In genomic region chr2:584863-585823, GRCh38 we compare ENCODE assay signal across 8 cellular contexts.
DNase-seq lines count a peak whose midpoint lies in the region; ATAC-seq and TF ChIP-seq lines count a peak whose summit lies in the region.

No MANE protein-coding gene starts in this region.

- peaks cover 17% of the 10 kb centered on the region for H3K27me3 Mint-ChIP-seq in activated CD8-positive, alpha-beta T cell treated with anti-CD3 and anti-CD28 coated beads, Interleukin-2, amount 10 ng/mL, durations not matched to agents 7 days and 5 days (ENCODE audit: low read depth)
- H3K27me3 Mint-ChIP-seq in neural crest cell (ENCODE audit: low read depth), result peaks cover 21% of the 10 kb centered on the region

- intact Hi-C loops in stomach (cut with DNase I; ENCODE audit: low total_unique reads), result no loop called here

- H3K9me3 ChIP-seq in stomach, result no peaks in the 10 kb centered on the region

- peak overlapping the region; percentile 12 for H3K27ac Mint-ChIP-seq in activated CD8-positive, alpha-beta T cell treated with anti-CD3 and anti-CD28 coated beads, Interleukin-2, amount 10 ng/mL, durations not matched to agents 7 days and 5 days
- H3K27ac Mint-ChIP-seq in neural crest cell (ENCODE audit: unreplicated experiment), result peak overlapping the region; percentile 19

- POLR2A ChIA-PET in activated CD8-positive, alpha-beta T cell treated with anti-CD3 and anti-CD28 coated beads, Interleukin-2, amount 10 ng/mL, durations not matched to agents 7 days and 5 days (lab: Charles Lee), result no interaction called here

- H3K27me3 ChIP-seq in stomach, result peaks cover 0 to 19% (median 0%) of the 10 kb centered on the region in 3 donors

- H3K36me3 Mint-ChIP-seq in activated CD8-positive, alpha-beta T cell treated with anti-CD3 and anti-CD28 coated beads, Interleukin-2, amount 10 ng/mL, durations not matched to agents 7 days and 5 days (ENCODE audit: low read depth), result no peaks in the 10 kb centered on the region
- no peaks in the 10 kb centered on the region for H3K36me3 Mint-ChIP-seq in neural crest cell (ENCODE audit: low read depth)

- no peak for TF ChIP-seq CTCF in neural crest cell (conservative IDR thresholded peaks at IDR 0.05)
- no peak for TF ChIP-seq CTCF in stomach (IDR thresholded peaks at IDR 0.05)

- CTCF ChIA-PET in activated CD8-positive, alpha-beta T cell treated with anti-CD3 and anti-CD28 coated beads, Interleukin-2, amount 10 ng/mL, durations not matched to agents 7 days and 5 days (lab: Charles Lee), result interaction anchor here (1.0 to 1.3 kb wide), 2 partner anchors 9 to 53 kb away, joined by 3 read pairs; no protein-coding TSS in a partner anchor

- DNase-seq in activated CD8-positive, alpha-beta T cell treated with anti-CD3 and anti-CD28 coated beads, Interleukin-2, amount 10 ng/mL, durations not matched to agents 7 days and 5 days, result peak; percentile 72
- DNase-seq in neural crest cell (ENCODE audit: low read depth, low spot score) (no peak), NOMO-1 treated with dmso at 0.1 percent for 144 hours (lab: John Stamatoyannopoulos, UW; ENCODE audit: unreplicated experiment) (no peak), stomach (no peak), GM19238 (ENCODE audit: insufficient read length, low spot score) (no peak), superior temporal gyrus (ENCODE audit: extremely low spot score) (no peak)

- no peak for TF ChIP-seq EP300 in stomach (IDR thresholded peaks at IDR 0.05)

- peaks cover 14% of the 10 kb centered on the region for H3K4me1 Mint-ChIP-seq in activated CD8-positive, alpha-beta T cell treated with anti-CD3 and anti-CD28 coated beads, Interleukin-2, amount 10 ng/mL, durations not matched to agents 7 days and 5 days (ENCODE audit: low read depth)
- H3K4me1 Mint-ChIP-seq in neural crest cell, result peaks cover 21% of the 10 kb centered on the region

- peaks cover 0 to 24% (median 20%) of the 10 kb centered on the region in 4 donors for H3K4me1 ChIP-seq in stomach

- no peak overlapping the region for H3K27ac ChIP-seq in stomach

- H3K4me3 ChIP-seq in stomach, result no peak overlapping the region

- whole genome bisulfite sequencing in stomach, 5 donors, result 56 to 78% (median 70%) methylated on average over 21 of the region's 21 CpGs

- H3K9me3 Mint-ChIP-seq in activated CD8-positive, alpha-beta T cell treated with anti-CD3 and anti-CD28 coated beads, Interleukin-2, amount 10 ng/mL, durations not matched to agents 7 days and 5 days (ENCODE audit: insufficient read depth), result no peaks in the 10 kb centered on the region
- no peaks in the 10 kb centered on the region for H3K9me3 Mint-ChIP-seq in neural crest cell

- peak; percentile 93 for ATAC-seq in GM19463 (IDR thresholded peaks at IDR 0.05; ENCODE audit: unreplicated experiment)
- peak; percentile 98 for ATAC-seq in HG03432 (IDR thresholded peaks at IDR 0.05; ENCODE audit: unreplicated experiment)
- ATAC-seq in activated CD8-positive, alpha-beta T cell treated with anti-CD3 and anti-CD28 coated beads, Interleukin-2, amount 10 ng/mL, durations not matched to agents 7 days and 5 days, result peak; percentile 93

- no peaks in the 10 kb centered on the region for H3K36me3 ChIP-seq in stomach

- peak overlapping the region; percentile 38 for H3K4me3 Mint-ChIP-seq in activated CD8-positive, alpha-beta T cell treated with anti-CD3 and anti-CD28 coated beads, Interleukin-2, amount 10 ng/mL, durations not matched to agents 7 days and 5 days
- H3K4me3 Mint-ChIP-seq in neural crest cell, result no peak overlapping the region

- no peak for TF ChIP-seq POLR2A in stomach (IDR thresholded peaks at IDR 0.05)
